Comparison of ENCODE assay signal across 13 cellular contexts in genomic region chr21:46250146-46250725, GRCh38. TPM values are rescaled to one million over a fixed set of nuclear protein-coding genes. Genes with fewer than 3 reads are reported as not detected.
DNase-seq lines count a peak whose midpoint lies in the region; ATAC-seq and TF ChIP-seq lines count a peak whose summit lies in the region.
"Had no signal": no experiment of that assay in that cellular context is flagged by ENCODE, and none has a peak within 500 bp of the region (broad histone marks: within the 10 kb centered on the region; RNA-seq: fewer than 3 reads in every experiment).

No MANE protein-coding gene starts in this region.

- BruUV-seq in OCI-LY7 (replicated peaks; lab: Mats Ljungman, UMichigan), result no TSS peak

- POLR2A ChIA-PET in CD8-positive, alpha-beta T cell (lab: Charles Lee), result interaction anchor here (1.6 kb wide), 1 partner anchor 9 kb away, joined by 6 read pairs; no protein-coding TSS in a partner anchor
- POLR2A ChIA-PET in OCI-LY7 (lab: Charles Lee), result interaction anchor here (0.8 to 1.4 kb wide), 2 partner anchors 9 to 10 kb away, joined by 4 to 6 read pairs; no protein-coding TSS in a partner anchor

- no peak overlapping the region for H2AFZ ChIP-seq in OCI-LY7 (ENCODE audit: low read length)

- H3K36me3 ChIP-seq in BLaER1, result peaks cover 94% of the 10 kb centered on the region
- peaks cover 49% of the 10 kb centered on the region for H3K36me3 ChIP-seq in CD8-positive, alpha-beta T cell (ENCODE audit: insufficient read depth, low read length)
- peaks cover 96% of the 10 kb centered on the region for H3K36me3 ChIP-seq in OCI-LY7 (ENCODE audit: insufficient read depth, low read length)
- peaks cover 33 to 100% (median 37%) of the 10 kb centered on the region in 3 donors for H3K36me3 ChIP-seq in esophagus squamous epithelium

- no peak overlapping the region for H3K9ac ChIP-seq in BLaER1

- H3K4me1 ChIP-seq in BLaER1 (peaks cover 47% of the 10 kb centered on the region), OCI-LY7 (ENCODE audit: insufficient read depth, low read length, poor library complexity, severe bottlenecking) (peaks cover 50% of the 10 kb centered on the region), esophagus squamous epithelium (no peaks in the 10 kb centered on the region)
- peaks cover 21% of the 10 kb centered on the region for H3K4me1 ChIP-seq in CD8-positive, alpha-beta T cell (ENCODE audit: insufficient read depth, low read length)

- intact Hi-C loops in CD8-positive, alpha-beta T cell (cut with DNase I, micrococcal nuclease), result no loop called here
- intact Hi-C loops in OCI-LY7 (cut with micrococcal nuclease; ENCODE audit: unreplicated experiment) (no loop called here), CD14-positive monocyte (cut with micrococcal nuclease) (no loop called here), esophagus squamous epithelium (cut with DNase I) (no loop called here)

- CTCF ChIA-PET in CD8-positive, alpha-beta T cell (lab: Charles Lee), result no interaction called here
- CTCF ChIA-PET in OCI-LY7 (lab: Charles Lee; ENCODE audit: unreplicated experiment), result no interaction called here

- WGBS in esophagus squamous epithelium, 2 donors, result 67 to 91% methylated on average over 6 of the region's 6 CpGs

- no peaks in the 10 kb centered on the region for H3K79me2 ChIP-seq in OCI-LY7 (ENCODE audit: insufficient read depth, low read depth, low read length)

- TF ChIP-seq POLR2A in esophagus squamous epithelium (IDR thresholded peaks at IDR 0.05), result no peak

- H4K20me1 ChIP-seq in BLaER1 (peaks cover 31% of the 10 kb centered on the region), OCI-LY7 (ENCODE audit: insufficient read depth, low read length) (no peaks in the 10 kb centered on the region)

- no peak for DNase-seq in CD8-positive, alpha-beta T cell
- peak; percentile 54 for DNase-seq in OCI-LY7 (ENCODE audit: low spot score)
- peak; percentile 29 for DNase-seq in fibroblast of pulmonary artery (ENCODE audit: low read depth)
- no peak for DNase-seq in CD14-positive monocyte (ENCODE audit: low spot score)
- DNase-seq in stimulated activated CD4-positive, alpha-beta T cell treated with anti-CD3 and anti-CD28 coated beads, Interleukin-12 subunit alpha, Interleukin-12 subunit beta, amount 100 ng/mL, for 4 hours, result no peak
- no peak for DNase-seq in esophagus squamous epithelium (lab: John Stamatoyannopoulos, UW)
- DNase-seq: COR-L47, head of caudate nucleus, MM.1S, NCI-H2171 had no signal

- H3K36me3 Mint-ChIP-seq in CD8-positive, alpha-beta T cell, result peaks cover 88% of the 10 kb centered on the region
- peaks cover 92 to 98% of the 10 kb centered on the region in 2 donors for H3K36me3 Mint-ChIP-seq in CD14-positive monocyte

- no peaks in the 10 kb centered on the region for H3K27me3 ChIP-seq in BLaER1
- H3K27me3 ChIP-seq in CD8-positive, alpha-beta T cell (ENCODE audit: insufficient read depth, low read length), result no peaks in the 10 kb centered on the region
- H3K27me3 ChIP-seq in esophagus squamous epithelium, result no peaks in the 10 kb centered on the region

- no peak for ATAC-seq in CD8-positive, alpha-beta T cell
- ATAC-seq in HG02981 (IDR thresholded peaks at IDR 0.05; ENCODE audit: unreplicated experiment), result no peak

- 0 out of 2 replicates have a peak overlapping the region, but pooled peaks have one; percentile 2 for H3K4me2 ChIP-seq in BLaER1
- H3K4me2 ChIP-seq in OCI-LY7 (ENCODE audit: low read length), result peak overlapping the region; percentile 34
- H3K4me2 ChIP-seq: smooth muscle cell had no signal

- no peaks in the 10 kb centered on the region for H3K9me2 ChIP-seq in OCI-LY7 (ENCODE audit: insufficient read depth, low read length)

- H3K4me3 Mint-ChIP-seq in CD8-positive, alpha-beta T cell, result no peak overlapping the region
- H3K4me3 Mint-ChIP-seq in CD14-positive monocyte, result no peak overlapping the region

- H3K27me3 Mint-ChIP-seq in CD8-positive, alpha-beta T cell (ENCODE audit: low read depth), result no peaks in the 10 kb centered on the region
- H3K27me3 Mint-ChIP-seq in CD14-positive monocyte (ENCODE audit: low read depth in 3 of 3), result peaks cover 0 to 3% (median 2%) of the 10 kb centered on the region in 3 donors

- H3K4me3 ChIP-seq in BLaER1 (no peak overlapping the region), OCI-LY7 (ENCODE audit: low read depth, low read length, poor library complexity, severe bottlenecking) (no peak overlapping the region), fibroblast of pulmonary artery (replicated peaks; ENCODE audit: low read depth, low read length) (no peak overlapping the region), esophagus squamous epithelium (no peak overlapping the region)
- no peak overlapping the region for H3K4me3 ChIP-seq in CD8-positive, alpha-beta T cell (ENCODE audit: low read depth, low read length)
- H3K4me3 ChIP-seq: smooth muscle cell had no signal

- peaks cover 35% of the 10 kb centered on the region for H3K4me1 Mint-ChIP-seq in CD8-positive, alpha-beta T cell (ENCODE audit: low read depth)
- peaks cover 5% of the 10 kb centered on the region for H3K4me1 Mint-ChIP-seq in CD14-positive monocyte

- no peak for TF ChIP-seq CTCF in CD8-positive, alpha-beta T cell (IDR thresholded peaks at IDR 0.05)
- TF ChIP-seq CTCF in OCI-LY7 (conservative IDR thresholded peaks at IDR 0.05; ENCODE audit: low read length) (no peak), fibroblast of pulmonary artery (IDR thresholded peaks at IDR 0.05; ENCODE audit: low read length, missing control alignments) (no peak), CD14-positive monocyte (IDR thresholded peaks at IDR 0.05) (no peak), esophagus squamous epithelium (IDR thresholded peaks at IDR 0.05) (no peak)

- H3K9me3 ChIP-seq in BLaER1 (no peaks in the 10 kb centered on the region), OCI-LY7 (ENCODE audit: low read length) (no peaks in the 10 kb centered on the region), esophagus squamous epithelium (no peaks in the 10 kb centered on the region)
- no peaks in the 10 kb centered on the region for H3K9me3 ChIP-seq in CD8-positive, alpha-beta T cell (ENCODE audit: low read length)

- peak overlapping the region; percentile 84 for H3K27ac Mint-ChIP-seq in CD8-positive, alpha-beta T cell
- peak overlapping the region in 1 of 7 donors; percentile 3 for H3K27ac Mint-ChIP-seq in CD14-positive monocyte

- H3K9me3 Mint-ChIP-seq in CD8-positive, alpha-beta T cell, result no peaks in the 10 kb centered on the region
- H3K9me3 Mint-ChIP-seq in CD14-positive monocyte, result peaks cover 0 to 3% (median 0%) of the 10 kb centered on the region in 7 donors

- no peak overlapping the region for H3K27ac ChIP-seq in BLaER1
- H3K27ac ChIP-seq in CD8-positive, alpha-beta T cell (ENCODE audit: low read depth, low read length), result no peak overlapping the region
- peak overlapping the region; percentile 53 for H3K27ac ChIP-seq in OCI-LY7 (ENCODE audit: low read depth, low read length, poor library complexity, severe bottlenecking)
- H3K27ac ChIP-seq in esophagus squamous epithelium, result no peak overlapping the region

RNA-seq across cellular contexts. Expression of gene LSS, which starts 21.7 kb away (rescaled TPM):
- total RNA-seq in CD8-positive, alpha-beta T cell, result 10 to 100 TPM; 22.5 to 22.6 TPM
- 33.9 and 45.4 TPM in 2 replicates for total RNA-seq in OCI-LY7 (2014; rRNA removed; shearing (Covaris generic))
- 97.5 and 137 TPM in 2 replicates for total RNA-seq in OCI-LY7 (2022)
- 1 to 10 TPM; 4.1 to 4.9 TPM for polyA plus RNA-seq in CD14-positive monocyte
- total RNA-seq in esophagus squamous epithelium, result 100 to 1,000 TPM in 3 of 4 donors, 10 to 100 TPM in 1; 55.5 to 131 (median 115) TPM

RNA-seq across cellular contexts. Expression of gene MCM3AP, which starts 35.2 kb away (rescaled TPM):
- 10 to 100 TPM; 90.1 to 97.7 TPM for total RNA-seq in CD8-positive, alpha-beta T cell
- total RNA-seq in OCI-LY7 (2014; rRNA removed; shearing (Covaris generic)), result 90.1 and 109 TPM in 2 replicates
- total RNA-seq in OCI-LY7 (2022) (146 and 166 TPM in 2 replicates), esophagus squamous epithelium (10 to 100 TPM; 31.3 to 72.7 (median 63.2) TPM)
- polyA plus RNA-seq in CD14-positive monocyte, result 10 to 100 TPM; 30.9 to 32.7 TPM

RNA-seq across cellular contexts. Expression of gene YBEY, which starts 35.9 kb away (rescaled TPM):
- 10 to 100 TPM; 10.8 to 13.6 TPM for total RNA-seq in CD8-positive, alpha-beta T cell
- total RNA-seq in OCI-LY7 (2014; rRNA removed; shearing (Covaris generic)), result 18.3 and 24.5 TPM in 2 replicates
- 22.8 and 23.5 TPM in 2 replicates for total RNA-seq in OCI-LY7 (2022)
- polyA plus RNA-seq in CD14-positive monocyte, result 1 to 10 TPM; 4.1 to 5.2 TPM
- total RNA-seq in esophagus squamous epithelium, result 10 to 100 TPM in 3 of 4 donors, 1 to 10 TPM in 1; 4.7 to 17.9 (median 11.7) TPM

Comparison
In these comparisons a context has a peak if more than half of its experiments do, and no peak if none do; other contexts are left out.
1. DNase-seq: peak in OCI-LY7 (single experiment) and fibroblast of pulmonary artery (single experiment); none in CD8-positive, alpha-beta T cell (0 of 7), CD14-positive monocyte (single experiment), stimulated activated CD4-positive, alpha-beta T cell treated with anti-CD3 and anti-CD28 coated beads, Interleukin-12 subunit alpha, Interleukin-12 subunit beta, amount 100 ng/mL, for 4 hours (single experiment) and esophagus squamous epithelium (single experiment).